Comparison of ENCODE assay signal across 12 cellular contexts in the genomic region with DNA sequence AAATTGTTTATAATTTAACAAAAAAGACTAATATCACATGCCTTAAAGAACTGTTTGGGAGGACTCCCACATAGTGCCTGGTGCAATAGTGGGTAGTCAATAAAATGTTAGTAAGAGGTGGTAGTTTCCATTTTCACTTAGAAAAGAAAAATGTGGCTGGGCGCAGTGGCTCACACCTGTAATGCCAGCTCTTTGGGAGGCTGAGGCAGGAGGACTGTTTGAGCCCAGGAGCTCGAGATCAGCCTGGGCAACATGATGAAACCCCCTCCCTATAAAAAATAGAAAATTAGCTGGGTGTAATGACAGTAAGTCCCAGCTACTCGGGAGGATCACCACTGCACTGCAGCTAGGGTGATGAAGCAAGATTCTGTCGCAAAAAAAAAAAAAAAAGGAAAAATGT. TPM values are rescaled to one million over a fixed set of nuclear protein-coding genes. Genes with fewer than 3 reads are reported as not detected.
A peak's percentile ranks its signal among the peaks of the same experiment; 100 is the strongest.
DNase-seq lines count a peak whose midpoint lies in the region; ATAC-seq and TF ChIP-seq lines count a peak whose summit lies in the region.
"Had no signal": no experiment of that assay in that cellular context is flagged by ENCODE, and none has a peak within 500 bp of the region (broad histone marks: within the 10 kb centered on the region; RNA-seq: fewer than 3 reads in every experiment).

No MANE protein-coding gene starts in this region.

- peak overlapping the region; percentile 72 for H3K4me2 ChIP-seq in osteoblast (ENCODE audit: insufficient read depth, low read length)

- no peak for TF ChIP-seq POLR2A in right lobe of liver (IDR thresholded peaks at IDR 0.05)

- H3K27ac ChIP-seq in CD8-positive, alpha-beta T cell (ENCODE audit: low read depth, low read length), result no peak overlapping the region
- H3K27ac ChIP-seq in osteoblast (ENCODE audit: low read depth, low read length) (peak overlapping the region; percentile 74), right lobe of liver (peak overlapping the region in 1 of 3 donors; percentile 31), brain microvascular endothelial cell (no peak overlapping the region)
- H3K27ac ChIP-seq: SJCRH30 had no signal

- in situ Hi-C loops in brain microvascular endothelial cell (cut with HindIII; ENCODE audit: low pct_ligation_motif_present, low sequenced_read_pairs), result no loop called here

- H3K4me3 Mint-ChIP-seq in CD8-positive, alpha-beta T cell, result peak overlapping the region; percentile 62
- H3K4me3 Mint-ChIP-seq in IgD-negative memory B cell, result peak overlapping the region in 3 of 4 donors; percentile 24 to 94 (median 88)
- peak overlapping the region; percentile 83 for H3K4me3 Mint-ChIP-seq in activated naive CD8-positive, alpha-beta T cell

- H3K4me3 ChIP-seq in CD8-positive, alpha-beta T cell (ENCODE audit: low read depth, low read length), result no peak overlapping the region
- H3K4me3 ChIP-seq in osteoblast (ENCODE audit: insufficient read depth, low read length) (no peak overlapping the region), right lobe of liver (no peak overlapping the region), brain microvascular endothelial cell (ENCODE audit: low read depth, low read length) (no peak overlapping the region)
- H3K4me3 ChIP-seq: SJCRH30 had no signal

- no peaks in the 10 kb centered on the region for H3K9me3 Mint-ChIP-seq in CD8-positive, alpha-beta T cell
- H3K9me3 Mint-ChIP-seq in IgD-negative memory B cell, result no peaks in the 10 kb centered on the region
- no peaks in the 10 kb centered on the region for H3K9me3 Mint-ChIP-seq in activated naive CD8-positive, alpha-beta T cell (ENCODE audit: low read depth)

- peaks cover 3% of the 10 kb centered on the region for H3K79me2 ChIP-seq in osteoblast (ENCODE audit: insufficient read depth, low read length)

- H4K20me1 ChIP-seq in osteoblast (ENCODE audit: insufficient read depth, low read length), result no peaks in the 10 kb centered on the region

- no peak for DNase-seq in CD8-positive, alpha-beta T cell
- DNase-seq in osteoblast (ENCODE audit: insufficient read length, low spot score, missing footprints) (no peak), right lobe of liver (no peak), brain microvascular endothelial cell (no peak), NCI-H1436 treated with DMSO at 0.1 percent for 48 hours (lab: John Stamatoyannopoulos, UW) (no peak)
- DNase-seq in stimulated activated CD4-positive, alpha-beta T cell treated with anti-CD3 and anti-CD28 coated beads, Interleukin-2, amount 100 ng/mL, for 24 hours, result no peak
- DNase-seq: activated CD4-positive, CD25-positive, alpha-beta regulatory T cell treated with anti-CD3 and anti-CD28 coated beads, Interleukin-2, amount 50 U/mL, for 72 hours; midbrain; NCI-H2081; SJCRH30 had no signal

- peaks cover 47% of the 10 kb centered on the region for H3K36me3 Mint-ChIP-seq in CD8-positive, alpha-beta T cell
- H3K36me3 Mint-ChIP-seq in IgD-negative memory B cell, result peaks cover 3% of the 10 kb centered on the region
- H3K36me3 Mint-ChIP-seq in activated naive CD8-positive, alpha-beta T cell, result peaks cover 22% of the 10 kb centered on the region

- intact Hi-C loops in CD8-positive, alpha-beta T cell (cut with DNase I, micrococcal nuclease), result loop anchor here in 1 of 2 experiments (1.0 to 2.0 kb wide), 3 partner anchors 7 to 24 kb away; partner anchors contain the start of gene C21orf91
- intact Hi-C loops in right lobe of liver (cut with DNase I), result no loop called here

- H2AFZ ChIP-seq in osteoblast (ENCODE audit: low read length), result peak overlapping the region; percentile 28

- WGBS in right lobe of liver (ENCODE audit: insufficient coverage, low coverage, low lambda C conversion rate, missing lambda C conversion rate), result 35% methylated on average over 4 of the region's 4 CpGs

- peak overlapping the region; percentile 90 for H3K27ac Mint-ChIP-seq in CD8-positive, alpha-beta T cell
- H3K27ac Mint-ChIP-seq in IgD-negative memory B cell, result peak overlapping the region in 2 of 3 donors; percentile 51 to 90
- peak overlapping the region; percentile 90 for H3K27ac Mint-ChIP-seq in activated naive CD8-positive, alpha-beta T cell

- H3K36me3 ChIP-seq in CD8-positive, alpha-beta T cell (ENCODE audit: insufficient read depth, low read length), result no peaks in the 10 kb centered on the region
- H3K36me3 ChIP-seq in osteoblast (ENCODE audit: insufficient read depth, low read length), result no peaks in the 10 kb centered on the region
- peaks cover 0 to 9% (median 0%) of the 10 kb centered on the region in 4 donors for H3K36me3 ChIP-seq in right lobe of liver
- H3K36me3 ChIP-seq in brain microvascular endothelial cell (replicated peaks), result no peaks in the 10 kb centered on the region

- H3K4me1 ChIP-seq in CD8-positive, alpha-beta T cell (ENCODE audit: insufficient read depth, low read length), result peaks cover 58% of the 10 kb centered on the region
- H3K4me1 ChIP-seq in osteoblast (ENCODE audit: insufficient read depth, low read length) (no peaks in the 10 kb centered on the region), right lobe of liver (peaks cover 0 to 15% (median 0%) of the 10 kb centered on the region in 4 donors)

- no peaks in the 10 kb centered on the region for H3K27me3 ChIP-seq in CD8-positive, alpha-beta T cell (ENCODE audit: insufficient read depth, low read length)
- H3K27me3 ChIP-seq in osteoblast (ENCODE audit: insufficient read depth, low read length) (no peaks in the 10 kb centered on the region), right lobe of liver (no peaks in the 10 kb centered on the region), brain microvascular endothelial cell (replicated peaks) (no peaks in the 10 kb centered on the region)
- H3K27me3 ChIP-seq: SJCRH30 had no signal

- POLR2A ChIA-PET in CD8-positive, alpha-beta T cell (lab: Charles Lee), result interaction anchor here (1.3 to 2.4 kb wide), 3 partner anchors 10 to 24 kb away, joined by 3 to 10 read pairs (median 8); partner anchors contain the start of gene C21orf91

- CTCF ChIA-PET in CD8-positive, alpha-beta T cell (lab: Charles Lee), result interaction anchor here (1.1 to 1.3 kb wide), 2 partner anchors 11 to 13 kb away, joined by 3 read pairs; no protein-coding TSS in a partner anchor

- TF ChIP-seq CTCF in CD8-positive, alpha-beta T cell (IDR thresholded peaks at IDR 0.05), result no peak
- no peak for TF ChIP-seq CTCF in osteoblast (IDR thresholded peaks at IDR 0.05; ENCODE audit: extremely low read depth, low read depth, low read length)
- no peak for TF ChIP-seq CTCF in right lobe of liver (IDR thresholded peaks at IDR 0.05)
- TF ChIP-seq CTCF in brain microvascular endothelial cell (IDR thresholded peaks at IDR 0.05; ENCODE audit: low read depth, low read length, missing control alignments), result no peak

- peaks cover 73% of the 10 kb centered on the region for H3K4me1 Mint-ChIP-seq in CD8-positive, alpha-beta T cell (ENCODE audit: low read depth)
- peaks cover 37 to 44% (median 40%) of the 10 kb centered on the region in 3 donors for H3K4me1 Mint-ChIP-seq in IgD-negative memory B cell
- peaks cover 77% of the 10 kb centered on the region for H3K4me1 Mint-ChIP-seq in activated naive CD8-positive, alpha-beta T cell (ENCODE audit: low read depth)

- no peaks in the 10 kb centered on the region for H3K9me3 ChIP-seq in CD8-positive, alpha-beta T cell (ENCODE audit: low read length)
- H3K9me3 ChIP-seq in osteoblast (ENCODE audit: low read depth, low read length) (no peaks in the 10 kb centered on the region), right lobe of liver (no peaks in the 10 kb centered on the region)
- H3K9me3 ChIP-seq: SJCRH30 had no signal

- no peaks in the 10 kb centered on the region for H3K27me3 Mint-ChIP-seq in CD8-positive, alpha-beta T cell (ENCODE audit: low read depth)
- H3K27me3 Mint-ChIP-seq in IgD-negative memory B cell, result no peaks in the 10 kb centered on the region
- H3K27me3 Mint-ChIP-seq in activated naive CD8-positive, alpha-beta T cell, result no peaks in the 10 kb centered on the region

- peak; percentile 16 for ATAC-seq in CD8-positive, alpha-beta T cell
- no peak for ATAC-seq in right lobe of liver

RNA-seq across cellular contexts. Expression of gene C21orf91, which starts 24.5 kb away (rescaled TPM):
- total RNA-seq in CD8-positive, alpha-beta T cell, result 10 to 100 TPM; 37.0 to 43.6 TPM
- 18.2 TPM for polyA plus RNA-seq in IgD-negative memory B cell
- total RNA-seq in osteoblast, result 18.1 and 19.7 TPM in 2 replicates
- total RNA-seq in right lobe of liver, result 1 to 10 TPM; 3.2 to 6.3 (median 4.3) TPM
